ENCODE assay signal across 1 cellular context in genomic region chr15:88497109-88497761, GRCh38.
TF ChIP-seq lines count a peak whose summit lies in the region.

No MANE protein-coding gene starts in this region.

TF ChIP-seq in H1, 55 proteins besides CTCF, POLR2A, EP300 and RAD21:
- TF ChIP-seq HDAC6 (IDR thresholded peaks at IDR 0.05; ENCODE audit: low read depth, low read length) (no peak), CBX8 (IDR thresholded peaks at IDR 0.05; ENCODE audit: borderline replicate concordance, low read depth, low read length) (no peak), SIRT6 (IDR thresholded peaks at IDR 0.05; ENCODE audit: low read length) (no peak), ATF3 (IDR thresholded peaks at IDR 0.05; ENCODE audit: insufficient read depth, low read depth, low read length) (no peak), PHF8 (conservative IDR thresholded peaks at IDR 0.05; ENCODE audit: low read depth, low read length) (no peak), EGR1 (IDR thresholded peaks at IDR 0.05; ENCODE audit: borderline replicate concordance, low read depth, low read length) (no peak), KDM4A (IDR thresholded peaks at IDR 0.05; ENCODE audit: low read depth, low read length, severe bottlenecking) (no peak), RFX5 (IDR thresholded peaks at IDR 0.05; ENCODE audit: borderline replicate concordance, low read depth, low read length) (no peak), YY1 (IDR thresholded peaks at IDR 0.05; ENCODE audit: low read depth, low read length) (no peak), TBP (IDR thresholded peaks at IDR 0.05; ENCODE audit: low read depth, low read length) (no peak), HDAC2 (IDR thresholded peaks at IDR 0.05; ENCODE audit: borderline replicate concordance in 1 of 2, low read depth in 2 of 2, low read length in 2 of 2) (no peak), SRF (IDR thresholded peaks at IDR 0.05; ENCODE audit: low read depth, low read length) (no peak), ASH2L (IDR thresholded peaks at IDR 0.05; ENCODE audit: low read length) (no peak), JUN (IDR thresholded peaks at IDR 0.05; ENCODE audit: low read depth, low read length) (no peak), CHD1 (IDR thresholded peaks at IDR 0.05; ENCODE audit: low read depth, low read length) (no peak), POLR2AphosphoS5 (IDR thresholded peaks at IDR 0.05; ENCODE audit: low read depth, low read length) (no peak)
